Comparison of ENCODE assay signal across 11 cellular contexts in genomic region chr17:75668489-75668888, GRCh38. TPM values are rescaled to one million over a fixed set of nuclear protein-coding genes. Genes with fewer than 3 reads are reported as not detected.
DNase-seq lines count a peak whose midpoint lies in the region; ATAC-seq, FAIRE-seq and TF ChIP-seq lines count a peak whose summit lies in the region.
"Had no signal": no experiment of that assay in that cellular context is flagged by ENCODE, and none has a peak within 500 bp of the region (broad histone marks: within the 10 kb centered on the region; RNA-seq: fewer than 3 reads in every experiment).

No MANE protein-coding gene starts in this region.

- peak overlapping the region; percentile 94 for H3K4me2 ChIP-seq in astrocyte (ENCODE audit: low read length)
- H3K4me2 ChIP-seq in mesendoderm (ENCODE audit: low read length), result no peak overlapping the region

- H3K27ac ChIP-seq in astrocyte (ENCODE audit: low read depth, low read length), result peak overlapping the region; percentile 96
- H3K27ac ChIP-seq in mesendoderm (ENCODE audit: low read depth, low read length), result no peak overlapping the region

- no peak overlapping the region for H3K23ac ChIP-seq in mesendoderm (ENCODE audit: low read length)

- no peaks in the 10 kb centered on the region for H3K27me3 ChIP-seq in astrocyte (ENCODE audit: insufficient read depth, low read length)
- no peaks in the 10 kb centered on the region for H3K27me3 ChIP-seq in mesendoderm (ENCODE audit: insufficient read depth, low read length, poor library complexity)
- H3K27me3 ChIP-seq: left lung had no signal

- peaks cover 21% of the 10 kb centered on the region for H4K20me1 ChIP-seq in astrocyte (ENCODE audit: insufficient read depth, low read length)

- H3K9me3 Mint-ChIP-seq in HFFc6 (no peaks in the 10 kb centered on the region), astrocyte (ENCODE audit: unreplicated experiment) (no peaks in the 10 kb centered on the region)

- H2BK15ac ChIP-seq in mesendoderm (replicated peaks; ENCODE audit: low read depth), result no peak overlapping the region

- H3K4me1 ChIP-seq in astrocyte (ENCODE audit: insufficient read depth, low read length) (peaks cover 19% of the 10 kb centered on the region), mesendoderm (ENCODE audit: control insufficient read depth, low read depth, low read length) (no peaks in the 10 kb centered on the region)

- no peak overlapping the region for H2BK120ac ChIP-seq in mesendoderm (ENCODE audit: low read depth, low read length)

- H3K36me3 Mint-ChIP-seq in HFFc6 (ENCODE audit: low read depth), result peaks cover 19% of the 10 kb centered on the region
- peaks cover 9% of the 10 kb centered on the region for H3K36me3 Mint-ChIP-seq in astrocyte (ENCODE audit: low read depth, unreplicated experiment)

- H3K9me3 ChIP-seq in astrocyte (ENCODE audit: insufficient read depth, low read depth, low read length), result no peaks in the 10 kb centered on the region
- H3K9me3 ChIP-seq: left lung had no signal

- no peak overlapping the region for H3K18ac ChIP-seq in mesendoderm (ENCODE audit: low read length)

- peaks cover 9% of the 10 kb centered on the region for H3K79me1 ChIP-seq in mesendoderm (ENCODE audit: low read length)

- H3K79me2 ChIP-seq in astrocyte (ENCODE audit: insufficient read depth, low read length) (peaks cover 73% of the 10 kb centered on the region), mesendoderm (ENCODE audit: control insufficient read depth, insufficient read depth, low read length) (peaks cover 27% of the 10 kb centered on the region)

- no peak overlapping the region for H2AFZ ChIP-seq in astrocyte (ENCODE audit: low read depth, low read length)

- H4K8ac ChIP-seq in mesendoderm (ENCODE audit: low read depth, low read length), result no peak overlapping the region

- peak overlapping the region; percentile 99 for H3K4me3 ChIP-seq in AG10803 (ENCODE audit: low read length)
- peak overlapping the region; percentile 96 for H3K4me3 ChIP-seq in astrocyte (ENCODE audit: insufficient read depth, low read depth, low read length)
- no peak overlapping the region for H3K4me3 ChIP-seq in mesendoderm (ENCODE audit: low read length)

- no peak overlapping the region for H4K5ac ChIP-seq in mesendoderm (ENCODE audit: low read length)

- H3K56ac ChIP-seq in mesendoderm (ENCODE audit: low read length), result no peak overlapping the region

- H3K27me3 Mint-ChIP-seq in HFFc6 (ENCODE audit: insufficient read depth) (no peaks in the 10 kb centered on the region; the same call in 1 of the 2 replicates), astrocyte (ENCODE audit: low read depth, unreplicated experiment) (no peaks in the 10 kb centered on the region)

- no peak overlapping the region for H3K4ac ChIP-seq in mesendoderm (ENCODE audit: low read depth, low read length)

- H3K4me1 Mint-ChIP-seq in HFFc6 (ENCODE audit: low read depth) (peaks cover 33% of the 10 kb centered on the region), astrocyte (ENCODE audit: low read depth, unreplicated experiment) (peaks cover 23% of the 10 kb centered on the region)

- FAIRE-seq in astrocyte (lab: Jason Lieb, UNC), result no peak

- H3K4me3 Mint-ChIP-seq in HFFc6 (no peak overlapping the region), astrocyte (ENCODE audit: unreplicated experiment) (no peak overlapping the region)

- TF ChIP-seq CTCF in AG10803 (conservative IDR thresholded peaks at IDR 0.05; ENCODE audit: low read length) (no peak), HFFc6 (IDR thresholded peaks at IDR 0.05) (no peak), astrocyte (IDR thresholded peaks at IDR 0.05; ENCODE audit: insufficient read depth, low read depth, low read length) (no peak)

- peak overlapping the region; percentile 74 for H3K27ac Mint-ChIP-seq in HFFc6
- H3K27ac Mint-ChIP-seq in astrocyte (ENCODE audit: unreplicated experiment), result no peak overlapping the region

- no peak overlapping the region for H2BK5ac ChIP-seq in mesendoderm (ENCODE audit: low read length)

- H2AK5ac ChIP-seq in mesendoderm (ENCODE audit: low read length), result no peak overlapping the region

- H3K36me3 ChIP-seq in astrocyte (ENCODE audit: insufficient read depth, low read length), result peaks cover 37% of the 10 kb centered on the region
- H3K36me3 ChIP-seq in mesendoderm (ENCODE audit: control insufficient read depth, insufficient read depth, low read length), result no peaks in the 10 kb centered on the region

- H3K9ac ChIP-seq in astrocyte (ENCODE audit: low read length), result peak overlapping the region; percentile 98
- H3K9ac ChIP-seq in mesendoderm (ENCODE audit: low read length), result peak overlapping the region; percentile 18

- no CpG with 5 or more reads among the region's 4 CpGs for WGBS in mesendoderm (ENCODE audit: extremely low coverage, insufficient coverage, low lambda C conversion rate)

- no peak for ATAC-seq in GM21526 (IDR thresholded peaks at IDR 0.05; ENCODE audit: low FRiP score, unreplicated experiment)
- ATAC-seq: left lung had no signal

- no peak for DNase-seq in AG10803 (ENCODE audit: low read depth)
- DNase-seq in HFFc6, result no peak
- DNase-seq in astrocyte (ENCODE audit: low read depth), result no peak
- no peak for DNase-seq in mesendoderm
- no peak for DNase-seq in NCI-H774 (lab: John Stamatoyannopoulos, UW)
- no peak for DNase-seq in effector CD8-positive, alpha-beta T cell (lab: John Stamatoyannopoulos, UW)
- DNase-seq in NCI-H82 (lab: John Stamatoyannopoulos, UW), result no peak
- DNase-seq: activated CD4-positive, alpha-beta T cell treated with anti-CD3 and anti-CD28 coated beads, Interleukin-2, amount 50 U/mL, for 1 hour; left lung; NCI-H1436 had no signal

RNA-seq across cellular contexts. Expression of gene SAP30BP, which starts 1.4 kb away (rescaled TPM):
- total RNA-seq in HFFc6 (2021; fragmentation: NEBNext Ultra II Directional; extraction: Animal tissue kit (Norgen Biotek cat#: 25700)), result 10 to 100 TPM; 68.4 to 81.5 (median 71.4) TPM
- total RNA-seq in astrocyte, result 98.1 and 99.2 TPM in 2 replicates
- 68.5 TPM for polyA plus RNA-seq in mesendoderm (2013, experiment 1 of 2)
- polyA plus RNA-seq in mesendoderm (2013, experiment 2 of 2), result 69.7 TPM

RNA-seq across cellular contexts. Expression of gene RECQL5, which starts 1.5 kb away (rescaled TPM):
- 10 to 100 TPM; 18.7 to 22.6 (median 21.2) TPM for total RNA-seq in HFFc6 (2021; fragmentation: NEBNext Ultra II Directional; extraction: Animal tissue kit (Norgen Biotek cat#: 25700))
- total RNA-seq in astrocyte, result 24.6 and 25.9 TPM in 2 replicates
- polyA plus RNA-seq in mesendoderm (2013, experiment 1 of 2), result 12.6 TPM
- polyA plus RNA-seq in mesendoderm (2013, experiment 2 of 2), result 11.4 TPM

RNA-seq across cellular contexts. Expression of gene SMIM5, which starts 35.3 kb away (rescaled TPM):
- total RNA-seq in HFFc6 (2021; fragmentation: NEBNext Ultra II Directional; extraction: Animal tissue kit (Norgen Biotek cat#: 25700)), result under 1 TPM in 1 of 6 experiments, not detected in 5; 0.09 TPM
- 0.07 TPM in 1 of 2 replicates, not detected in the other for total RNA-seq in astrocyte
- not detected for polyA plus RNA-seq in mesendoderm (2013, experiment 1 of 2)
- 0.03 TPM for polyA plus RNA-seq in mesendoderm (2013, experiment 2 of 2)

RNA-seq across cellular contexts. Expression of gene ITGB4, which starts 52.8 kb away (rescaled TPM):
- total RNA-seq in HFFc6 (2021; fragmentation: NEBNext Ultra II Directional; extraction: Animal tissue kit (Norgen Biotek cat#: 25700)), result 1 to 10 TPM in 1 of 6 experiments, under 1 TPM in 4, not detected in 1; 0.28 to 1.0 (median 0.76) TPM
- total RNA-seq in astrocyte, result 2.1 and 6.6 TPM in 2 replicates
- 1.0 TPM for polyA plus RNA-seq in mesendoderm (2013, experiment 1 of 2)
- polyA plus RNA-seq in mesendoderm (2013, experiment 2 of 2), result 1.4 TPM
